Comparison of ENCODE assay signal across 8 cellular contexts in genomic region chr11:130068546-130068985, GRCh38. TPM values are rescaled to one million over a fixed set of nuclear protein-coding genes. Genes with fewer than 3 reads are reported as not detected.
DNase-seq lines count a peak whose midpoint lies in the region; ATAC-seq and TF ChIP-seq lines count a peak whose summit lies in the region.

No MANE protein-coding gene starts in this region.

- 29% methylated on average over 18 of the region's 18 CpGs for WGBS in HUES64

- H3K27ac ChIP-seq in 22Rv1 (peak overlapping the region; percentile 92), HUES64 (ENCODE audit: low read depth, low read length) (no peak overlapping the region), caudate nucleus (ENCODE audit: low read depth, low read length) (peak overlapping the region; percentile 96)

- peak overlapping the region; percentile 73 for H3K9ac ChIP-seq in HUES64 (ENCODE audit: low read depth, low read length)

- H3K9me3 ChIP-seq in HUES64 (ENCODE audit: insufficient read depth, low read depth, low read length) (no peaks in the 10 kb centered on the region), mononuclear cell (ENCODE audit: low read depth, low read length) (no peaks in the 10 kb centered on the region)

- H3K27me3 ChIP-seq in HUES64 (ENCODE audit: insufficient read depth, low read length) (peaks cover 32% of the 10 kb centered on the region), mononuclear cell (ENCODE audit: insufficient read depth, low read length) (no peaks in the 10 kb centered on the region)

- DNase-seq in caudate nucleus (lab: John Stamatoyannopoulos, UW) (peak in 6 of 61 donors; percentile 34 to 75 (median 46)), RPMI8226 (no peak), DMS79 (lab: John Stamatoyannopoulos, UW) (no peak)

- no peaks in the 10 kb centered on the region for H3K36me3 ChIP-seq in HUES64 (ENCODE audit: insufficient read depth, low read length)

- H3K4me1 ChIP-seq in HUES64 (ENCODE audit: insufficient read depth, low read length) = peaks cover 20% of the 10 kb centered on the region
- H3K4me1 ChIP-seq in mononuclear cell (ENCODE audit: insufficient read depth, low read length) = peaks cover 39% of the 10 kb centered on the region

- ATAC-seq in GM18858 (IDR thresholded peaks at IDR 0.05; ENCODE audit: unreplicated experiment) (no peak), GM21360 (IDR thresholded peaks at IDR 0.05; ENCODE audit: unreplicated experiment) (no peak)

- H3K4me3 ChIP-seq in HUES64 (ENCODE audit: low read length) = peak overlapping the region; percentile 93
- H3K4me3 ChIP-seq in mononuclear cell (ENCODE audit: low read length) = peak overlapping the region; percentile 75

- TF ChIP-seq CTCF in 22Rv1 (IDR thresholded peaks at IDR 0.05) = no peak

RNA-seq across cellular contexts. Expression of gene APLP2, which starts 1.1 kb away (rescaled TPM):
- polyA plus RNA-seq in HUES64 (2013, experiment 1 of 2) = 264 TPM
- 280 TPM for polyA plus RNA-seq in HUES64 (2013, experiment 2 of 2)
- 316 TPM for total RNA-seq in mononuclear cell
